1 cellular context compared by ENCODE assay signal in genomic region chr7:140696679-140697446, GRCh38.
TF ChIP-seq lines count a peak whose summit lies in the region.

Gene NDUFB2, plus strand, starts transcription at chr7:140696708. Its CDS starts 37 bp downstream, at chr7:140696745.

TF ChIP-seq in WTC11, 78 proteins besides CTCF, POLR2A, EP300 and RAD21 (continued from another document):
- TF ChIP-seq ARID4B (CRISPR knock-in tag; IDR thresholded peaks at IDR 0.05; ENCODE audit: borderline replicate concordance) (0 out of 2 replicates have a peak, but pooled peaks have one; percentile 28), ZBTB21 (CRISPR knock-in tag; IDR thresholded peaks at IDR 0.05; ENCODE audit: borderline replicate concordance) (no peak), FOXJ3 (CRISPR knock-in tag; IDR thresholded peaks at IDR 0.05; ENCODE audit: borderline replicate concordance) (no peak), ZNF138 (CRISPR knock-in tag; conservative IDR thresholded peaks at IDR 0.05) (no peak), ZNF671 (CRISPR knock-in tag; IDR thresholded peaks at IDR 0.05) (no peak), STAT6 (CRISPR knock-in tag; conservative IDR thresholded peaks at IDR 0.05; ENCODE audit: low read depth) (no peak), NFATC4 (CRISPR knock-in tag; IDR thresholded peaks at IDR 0.05) (no peak), ZNF263 (CRISPR knock-in tag; IDR thresholded peaks at IDR 0.05; ENCODE audit: low read depth) (no peak), RELA (CRISPR knock-in tag; IDR thresholded peaks at IDR 0.05; ENCODE audit: borderline replicate concordance) (no peak), PREB (CRISPR knock-in tag; IDR thresholded peaks at IDR 0.05; ENCODE audit: borderline replicate concordance) (no peak), SMAD4 (CRISPR knock-in tag; IDR thresholded peaks at IDR 0.05) (no peak), NR1H2 (CRISPR knock-in tag; IDR thresholded peaks at IDR 0.05) (no peak), IRF1 (CRISPR knock-in tag; IDR thresholded peaks at IDR 0.05) (peak; percentile 46; the same call in 1 of the 2 replicates), AR (CRISPR knock-in tag; IDR thresholded peaks at IDR 0.05) (no peak), CBFB (CRISPR knock-in tag; IDR thresholded peaks at IDR 0.05; ENCODE audit: low read depth) (no peak), CREB1 (CRISPR knock-in tag; IDR thresholded peaks at IDR 0.05) (no peak), RORB (CRISPR knock-in tag; IDR thresholded peaks at IDR 0.05) (no peak), FOXP1 (CRISPR knock-in tag; IDR thresholded peaks at IDR 0.05; ENCODE audit: borderline replicate concordance) (peak; percentile 90), ELF4 (CRISPR knock-in tag; IDR thresholded peaks at IDR 0.05; ENCODE audit: low read depth) (no peak), NFYB (CRISPR knock-in tag; conservative IDR thresholded peaks at IDR 0.05; ENCODE audit: low read depth) (no peak), ZMAT4 (CRISPR knock-in tag; IDR thresholded peaks at IDR 0.05) (no peak)
- TF ChIP-seq, protein P1, sequence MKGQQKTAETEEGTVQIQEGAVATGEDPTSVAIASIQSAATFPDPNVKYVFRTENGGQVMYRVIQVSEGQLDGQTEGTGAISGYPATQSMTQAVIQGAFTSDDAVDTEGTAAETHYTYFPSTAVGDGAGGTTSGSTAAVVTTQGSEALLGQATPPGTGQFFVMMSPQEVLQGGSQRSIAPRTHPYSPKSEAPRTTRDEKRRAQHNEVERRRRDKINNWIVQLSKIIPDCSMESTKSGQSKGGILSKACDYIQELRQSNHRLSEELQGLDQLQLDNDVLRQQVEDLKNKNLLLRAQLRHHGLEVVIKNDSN (CRISPR knock-in tag; IDR thresholded peaks at IDR 0.05) = peak; percentile 74; the same call in 1 of the 2 replicates
- TF ChIP-seq, protein P2, sequence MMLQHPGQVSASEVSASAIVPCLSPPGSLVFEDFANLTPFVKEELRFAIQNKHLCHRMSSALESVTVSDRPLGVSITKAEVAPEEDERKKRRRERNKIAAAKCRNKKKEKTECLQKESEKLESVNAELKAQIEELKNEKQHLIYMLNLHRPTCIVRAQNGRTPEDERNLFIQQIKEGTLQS (CRISPR knock-in tag; conservative IDR thresholded peaks at IDR 0.05) = no peak
- TF ChIP-seq, protein P3, sequence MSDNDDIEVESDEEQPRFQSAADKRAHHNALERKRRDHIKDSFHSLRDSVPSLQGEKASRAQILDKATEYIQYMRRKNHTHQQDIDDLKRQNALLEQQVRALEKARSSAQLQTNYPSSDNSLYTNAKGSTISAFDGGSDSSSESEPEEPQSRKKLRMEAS (CRISPR knock-in tag; IDR thresholded peaks at IDR 0.05) = peak; percentile 89
- TF ChIP-seq, protein P4, sequence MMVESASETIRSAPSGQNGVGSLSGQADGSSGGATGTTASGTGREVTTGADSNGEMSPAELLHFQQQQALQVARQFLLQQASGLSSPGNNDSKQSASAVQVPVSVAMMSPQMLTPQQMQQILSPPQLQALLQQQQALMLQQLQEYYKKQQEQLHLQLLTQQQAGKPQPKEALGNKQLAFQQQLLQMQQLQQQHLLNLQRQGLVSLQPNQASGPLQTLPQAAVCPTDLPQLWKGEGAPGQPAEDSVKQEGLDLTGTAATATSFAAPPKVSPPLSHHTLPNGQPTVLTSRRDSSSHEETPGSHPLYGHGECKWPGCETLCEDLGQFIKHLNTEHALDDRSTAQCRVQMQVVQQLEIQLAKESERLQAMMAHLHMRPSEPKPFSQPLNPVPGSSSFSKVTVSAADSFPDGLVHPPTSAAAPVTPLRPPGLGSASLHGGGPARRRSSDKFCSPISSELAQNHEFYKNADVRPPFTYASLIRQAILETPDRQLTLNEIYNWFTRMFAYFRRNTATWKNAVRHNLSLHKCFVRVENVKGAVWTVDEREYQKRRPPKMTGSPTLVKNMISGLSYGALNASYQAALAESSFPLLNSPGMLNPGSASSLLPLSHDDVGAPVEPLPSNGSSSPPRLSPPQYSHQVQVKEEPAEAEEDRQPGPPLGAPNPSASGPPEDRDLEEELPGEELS (CRISPR knock-in tag; IDR thresholded peaks at IDR 0.05) = peak; percentile 76; the same call in 1 of the 2 replicates
- TF ChIP-seq, protein P5, sequence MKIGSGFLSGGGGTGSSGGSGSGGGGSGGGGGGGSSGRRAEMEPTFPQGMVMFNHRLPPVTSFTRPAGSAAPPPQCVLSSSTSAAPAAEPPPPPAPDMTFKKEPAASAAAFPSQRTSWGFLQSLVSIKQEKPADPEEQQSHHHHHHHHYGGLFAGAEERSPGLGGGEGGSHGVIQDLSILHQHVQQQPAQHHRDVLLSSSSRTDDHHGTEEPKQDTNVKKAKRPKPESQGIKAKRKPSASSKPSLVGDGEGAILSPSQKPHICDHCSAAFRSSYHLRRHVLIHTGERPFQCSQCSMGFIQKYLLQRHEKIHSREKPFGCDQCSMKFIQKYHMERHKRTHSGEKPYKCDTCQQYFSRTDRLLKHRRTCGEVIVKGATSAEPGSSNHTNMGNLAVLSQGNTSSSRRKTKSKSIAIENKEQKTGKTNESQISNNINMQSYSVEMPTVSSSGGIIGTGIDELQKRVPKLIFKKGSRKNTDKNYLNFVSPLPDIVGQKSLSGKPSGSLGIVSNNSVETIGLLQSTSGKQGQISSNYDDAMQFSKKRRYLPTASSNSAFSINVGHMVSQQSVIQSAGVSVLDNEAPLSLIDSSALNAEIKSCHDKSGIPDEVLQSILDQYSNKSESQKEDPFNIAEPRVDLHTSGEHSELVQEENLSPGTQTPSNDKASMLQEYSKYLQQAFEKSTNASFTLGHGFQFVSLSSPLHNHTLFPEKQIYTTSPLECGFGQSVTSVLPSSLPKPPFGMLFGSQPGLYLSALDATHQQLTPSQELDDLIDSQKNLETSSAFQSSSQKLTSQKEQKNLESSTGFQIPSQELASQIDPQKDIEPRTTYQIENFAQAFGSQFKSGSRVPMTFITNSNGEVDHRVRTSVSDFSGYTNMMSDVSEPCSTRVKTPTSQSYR (CRISPR knock-in tag; IDR thresholded peaks at IDR 0.05) = no peak
- TF ChIP-seq, protein P6, sequence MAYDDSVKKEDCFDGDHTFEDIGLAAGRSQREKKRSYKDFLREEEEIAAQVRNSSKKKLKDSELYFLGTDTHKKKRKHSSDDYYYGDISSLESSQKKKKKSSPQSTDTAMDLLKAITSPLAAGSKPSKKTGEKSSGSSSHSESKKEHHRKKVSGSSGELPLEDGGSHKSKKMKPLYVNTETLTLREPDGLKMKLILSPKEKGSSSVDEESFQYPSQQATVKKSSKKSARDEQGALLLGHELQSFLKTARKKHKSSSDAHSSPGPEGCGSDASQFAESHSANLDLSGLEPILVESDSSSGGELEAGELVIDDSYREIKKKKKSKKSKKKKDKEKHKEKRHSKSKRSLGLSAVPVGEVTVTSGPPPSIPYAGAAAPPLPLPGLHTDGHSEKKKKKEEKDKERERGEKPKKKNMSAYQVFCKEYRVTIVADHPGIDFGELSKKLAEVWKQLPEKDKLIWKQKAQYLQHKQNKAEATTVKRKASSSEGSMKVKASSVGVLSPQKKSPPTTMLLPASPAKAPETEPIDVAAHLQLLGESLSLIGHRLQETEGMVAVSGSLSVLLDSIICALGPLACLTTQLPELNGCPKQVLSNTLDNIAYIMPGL (CRISPR knock-in tag; IDR thresholded peaks at IDR 0.05) = peak; percentile 94
